ENCODE assay signal across 8 cellular contexts in the genomic region with DNA sequence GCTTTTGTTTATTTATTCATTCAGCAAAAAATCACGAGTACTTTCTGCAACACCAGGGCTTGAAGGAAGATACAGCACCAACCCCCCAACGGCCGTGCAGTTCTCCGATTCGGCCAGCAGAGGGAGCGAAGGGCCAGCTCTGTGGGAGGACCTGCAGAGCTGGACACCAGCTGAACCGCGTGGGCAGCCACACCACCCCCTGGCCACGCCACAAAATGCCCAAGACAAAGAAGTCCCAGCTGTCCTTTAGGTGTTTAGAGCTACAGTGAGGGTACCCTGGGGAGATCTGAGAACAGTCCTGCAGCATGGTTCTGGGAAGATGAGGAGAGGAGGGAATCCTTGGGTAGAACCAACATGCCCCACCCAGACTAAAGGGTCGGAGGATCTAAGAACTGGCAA.
DNase-seq lines count a peak whose midpoint lies in the region; ATAC-seq, FAIRE-seq and TF ChIP-seq lines count a peak whose summit lies in the region.

No MANE protein-coding gene starts in this region.

- 9% methylated on average over 8 to 10 of the region's 10 CpGs for WGBS in thyroid gland, 2 donors

- TF ChIP-seq POLR2A in thyroid gland (IDR thresholded peaks at IDR 0.05) = no peak

- intact Hi-C loops in thyroid gland (cut with DNase I) = loop anchor here (2.0 to 10.0 kb wide), 3 partner anchors 82 to 432 kb away; a partner anchor contains a TSS

- no peaks in the 10 kb centered on the region for H3K36me3 Mint-ChIP-seq in osteocyte (ENCODE audit: unreplicated experiment)

- DNase-seq in HTR-8/SVneo (ENCODE audit: insufficient read length, low spot score) (peak; percentile 85), RWPE2 (ENCODE audit: low spot score) (no peak), activated gamma-delta T cell (lab: John Stamatoyannopoulos, UW) (peak; percentile 30), foreskin keratinocyte (peak; percentile 19 to 32), osteocyte (ENCODE audit: extremely low spot score, unreplicated experiment) (peak; percentile 94), thyroid gland (peak; percentile 83 to 87)

- no peaks in the 10 kb centered on the region for H3K4me1 ChIP-seq in RWPE2 (ENCODE audit: insufficient read depth, poor library complexity, severe bottlenecking)
- no peaks in the 10 kb centered on the region for H3K4me1 ChIP-seq in foreskin keratinocyte
- peaks cover 0 to 6% of the 10 kb centered on the region in 2 donors for H3K4me1 ChIP-seq in thyroid gland

- H3K9me3 Mint-ChIP-seq in osteocyte (ENCODE audit: unreplicated experiment) = no peaks in the 10 kb centered on the region

- H3K27ac ChIP-seq in C4-2B (no peak overlapping the region), RWPE2 (ENCODE audit: poor library complexity, severe bottlenecking) (no peak overlapping the region), foreskin keratinocyte (no peak overlapping the region), thyroid gland (no peak overlapping the region)

- H3K4me3 ChIP-seq in RWPE2 (ENCODE audit: severe bottlenecking) (no peak overlapping the region), thyroid gland (replicated peaks in 1 of 3) (no peak overlapping the region)

- H3K27me3 Mint-ChIP-seq in osteocyte (ENCODE audit: unreplicated experiment) = no peaks in the 10 kb centered on the region

- H3K9me3 ChIP-seq in RWPE2 (ENCODE audit: severe bottlenecking) (no peaks in the 10 kb centered on the region), thyroid gland (no peaks in the 10 kb centered on the region)

- H3K27me3 ChIP-seq in RWPE2 (ENCODE audit: insufficient read depth, poor library complexity, severe bottlenecking) = no peaks in the 10 kb centered on the region
- no peaks in the 10 kb centered on the region for H3K27me3 ChIP-seq in foreskin keratinocyte
- no peaks in the 10 kb centered on the region for H3K27me3 ChIP-seq in thyroid gland

- H3K4me1 Mint-ChIP-seq in osteocyte (ENCODE audit: unreplicated experiment) = peaks cover 4% of the 10 kb centered on the region

- FAIRE-seq in HTR-8/SVneo (lab: Jason Lieb, UNC) = peak; percentile 63

- peak; percentile 95 for TF ChIP-seq CTCF in C4-2B (conservative IDR thresholded peaks at IDR 0.05)
- TF ChIP-seq CTCF in RWPE2 (IDR thresholded peaks at IDR 0.05; ENCODE audit: poor library complexity, severe bottlenecking) = peak; percentile 96
- peak; percentile 90 for TF ChIP-seq CTCF in foreskin keratinocyte (conservative IDR thresholded peaks at IDR 0.05)
- peak; percentile 97 for TF ChIP-seq CTCF in osteocyte (IDR thresholded peaks at IDR 0.05)
- TF ChIP-seq CTCF in thyroid gland (IDR thresholded peaks at IDR 0.05) = peak; percentile 96 to 99 (median 98)

- no peak overlapping the region for H3K27ac Mint-ChIP-seq in osteocyte (ENCODE audit: unreplicated experiment)

- H3K4me3 Mint-ChIP-seq in osteocyte (ENCODE audit: unreplicated experiment) = peak overlapping the region; percentile 38

- ATAC-seq in GM19351 (IDR thresholded peaks at IDR 0.05; ENCODE audit: unreplicated experiment) (peak; percentile 88), RWPE2 (ENCODE audit: low read depth) (peak; percentile 89), foreskin keratinocyte (peak; percentile 81)

- no peaks in the 10 kb centered on the region for H3K36me3 ChIP-seq in RWPE2 (ENCODE audit: low read depth)
- H3K36me3 ChIP-seq in thyroid gland = no peaks in the 10 kb centered on the region
